25 cellular contexts compared by ENCODE assay signal in the genomic region with DNA sequence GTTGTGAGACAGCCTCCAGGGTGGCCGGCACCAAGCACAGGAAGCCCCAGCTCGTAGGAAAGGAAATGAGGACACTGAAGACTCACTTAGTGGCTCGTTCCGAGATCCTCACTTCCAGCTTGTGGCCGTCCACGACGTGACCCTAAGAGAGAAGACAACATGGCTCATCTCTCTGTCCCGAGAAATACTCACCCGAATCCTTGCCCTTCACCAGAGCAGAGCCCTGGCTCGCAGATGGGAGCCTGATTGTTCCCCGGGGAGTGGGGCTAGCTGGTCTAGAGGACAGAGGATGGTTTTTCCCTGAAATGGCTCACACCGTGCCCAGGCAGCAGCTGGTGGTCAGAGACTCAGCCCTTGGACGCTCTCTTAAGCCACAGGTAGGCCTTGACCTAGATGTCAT.
"Had no signal": no experiment of that assay in that cellular context is flagged by ENCODE, and none has a peak within 500 bp of the region (broad histone marks: within the 10 kb centered on the region; RNA-seq: fewer than 3 reads in every experiment).

No MANE protein-coding gene starts in this region.

- H3K27me3 ChIP-seq: dorsolateral prefrontal cortex, esophagus squamous epithelium, gastrocnemius medialis, heart right ventricle, left lung had no signal

- ATAC-seq: effector memory CD8-positive, alpha-beta T cell; esophagus mucosa; gastrocnemius medialis; heart right ventricle; left cardiac atrium; left lung; left ventricle myocardium superior; lower lobe of right lung; mucosa of descending colon had no signal

- H3K4me3 ChIP-seq: coronary artery, dorsolateral prefrontal cortex, esophagus squamous epithelium, gastrocnemius medialis, heart right ventricle, left lung, lower lobe of right lung, mucosa of descending colon had no signal

- H3K4me3 Mint-ChIP-seq: effector memory CD8-positive, alpha-beta T cell; endodermal cell; mesothelial cell of epicardium had no signal

- H3K4me1 Mint-ChIP-seq: mesothelial cell of epicardium had no signal

- DNase-seq: cerebellar nuclear complex; dermis blood vessel endothelial cell; dorsolateral prefrontal cortex; effector CD8-positive, alpha-beta T cell; effector memory CD8-positive, alpha-beta T cell; endodermal cell; erythroblast; esophagus squamous epithelium; foreskin fibroblast; foreskin melanocyte; gastrocnemius medialis; glutamatergic neuron; head of caudate nucleus; heart right ventricle; hippocampal formation; left cardiac atrium; left lung; left ventricle myocardium superior; lower lobe of right lung; mesenchymal stem cell; mucosa of descending colon had no signal

- H3K4me1 ChIP-seq: gastrocnemius medialis, heart right ventricle, left lung, lower lobe of right lung had no signal

- H3K9me3 ChIP-seq: esophagus squamous epithelium, gastrocnemius medialis, heart right ventricle, left lung, lower lobe of right lung, mucosa of descending colon had no signal

- H3K9me3 Mint-ChIP-seq: effector memory CD8-positive, alpha-beta T cell; endodermal cell; mesothelial cell of epicardium had no signal

- H3K27ac Mint-ChIP-seq: effector memory CD8-positive, alpha-beta T cell; endodermal cell; mesothelial cell of epicardium had no signal

- H3K27ac ChIP-seq: coronary artery, dorsolateral prefrontal cortex, epithelial cell of prostate, esophagus squamous epithelium, gastrocnemius medialis, heart right ventricle, left lung, lower lobe of right lung had no signal

- H3K27me3 Mint-ChIP-seq: effector memory CD8-positive, alpha-beta T cell had no signal
